In genomic region chr16:86574646-86575045, GRCh38 we compare ENCODE assay signal across 22 cellular contexts. TPM values are rescaled to one million over a fixed set of nuclear protein-coding genes. Genes with fewer than 3 reads are reported as not detected.
"Had no signal": no experiment of that assay in that cellular context is flagged by ENCODE, and none has a peak within 500 bp of the region (broad histone marks: within the 10 kb centered on the region; RNA-seq: fewer than 3 reads in every experiment).

No MANE protein-coding gene starts in this region.

- H3K9me3 Mint-ChIP-seq: activated CD4-positive, alpha-beta T cell treated with anti-CD3 and anti-CD28 coated beads, Interleukin-2, amount 10 ng/mL, durations not matched to agents 24 days and 14 days; activated naive CD4-positive, alpha-beta T cell treated with anti-CD3 and anti-CD28 coated beads, Interleukin-2, amount 50 U/mL, for 72 hours; activated T-cell treated with anti-CD3 and anti-CD28 coated beads, Interleukin-2, amount 50 U/mL, for 72 hours; dendritic cell treated with granulocyte-macrophage colony-stimulating factor and Interleukin-4, amounts not matched to agents 40 ng/mL and 50 ng/mL, for 4 days; immature natural killer cell; stimulated activated naive CD8-positive, alpha-beta T cell treated with anti-CD3 and anti-CD28 coated beads, Interleukin-15, amount 100 ng/mL, for 72 hours; WTC11 had no signal

- H3K4me3 ChIP-seq: lower lobe of right lung, spleen had no signal

- H3K27ac ChIP-seq: foreskin keratinocyte, lower lobe of right lung, neutrophil, spleen had no signal

- H3K9me3 ChIP-seq: lower lobe of right lung, neutrophil, spleen had no signal

- FAIRE-seq: TTC549, urothelium cell line had no signal

- H3K36me3 ChIP-seq: lower lobe of right lung, neutrophil, spleen had no signal

- H3K4me1 ChIP-seq: foreskin keratinocyte had no signal

- H3K27ac Mint-ChIP-seq: activated CD4-positive, alpha-beta T cell treated with anti-CD3 and anti-CD28 coated beads, Interleukin-2, amount 10 ng/mL, durations not matched to agents 24 days and 14 days; activated CD8-positive, alpha-beta T cell treated with anti-CD3 and anti-CD28 coated beads, Interleukin-2, amount 10 ng/mL, durations not matched to agents 7 days and 5 days; activated T-cell treated with anti-CD3 and anti-CD28 coated beads, Interleukin-2, amount 50 U/mL, for 72 hours; dendritic cell treated with granulocyte-macrophage colony-stimulating factor and Interleukin-4, amounts not matched to agents 40 ng/mL and 50 ng/mL, for 4 days; immature natural killer cell; progenitor cell of endocrine pancreas; stimulated activated naive CD8-positive, alpha-beta T cell treated with anti-CD3 and anti-CD28 coated beads, Interleukin-15, amount 100 ng/mL, for 72 hours; WTC11 had no signal

- H3K4me3 Mint-ChIP-seq: activated CD4-positive, alpha-beta T cell treated with anti-CD3 and anti-CD28 coated beads, Interleukin-2, amount 10 ng/mL, durations not matched to agents 24 days and 14 days; activated CD8-positive, alpha-beta T cell treated with anti-CD3 and anti-CD28 coated beads, Interleukin-2, amount 10 ng/mL, durations not matched to agents 7 days and 5 days; activated T-cell treated with anti-CD3 and anti-CD28 coated beads, Interleukin-2, amount 50 U/mL, for 72 hours; dendritic cell treated with granulocyte-macrophage colony-stimulating factor and Interleukin-4, amounts not matched to agents 40 ng/mL and 50 ng/mL, for 4 days had no signal

- ATAC-seq: activated CD8-positive, alpha-beta T cell treated with anti-CD3 and anti-CD28 coated beads, Interleukin-2, amount 10 ng/mL, durations not matched to agents 7 days and 5 days; activated naive CD4-positive, alpha-beta T cell treated with anti-CD3 and anti-CD28 coated beads, Interleukin-2, amount 50 U/mL, for 72 hours; activated T-cell treated with anti-CD3 and anti-CD28 coated beads, Interleukin-2, amount 50 U/mL, for 72 hours; lower lobe of right lung; right cardiac atrium; stimulated activated naive CD8-positive, alpha-beta T cell treated with anti-CD3 and anti-CD28 coated beads, Interleukin-15, amount 100 ng/mL, for 72 hours; WTC11 had no signal

- DNase-seq: activated CD4-positive, alpha-beta T cell treated with anti-CD3 and anti-CD28 coated beads, Interleukin-2, amount 10 ng/mL, durations not matched to agents 24 days and 14 days; activated CD8-positive, alpha-beta memory T cell treated with anti-CD3 and anti-CD28 coated beads, Interleukin-2, amount 50 U/mL, for 4 hours; activated CD8-positive, alpha-beta T cell treated with anti-CD3 and anti-CD28 coated beads, Interleukin-2, amount 10 ng/mL, durations not matched to agents 7 days and 5 days; activated gamma-delta T cell; activated T-cell treated with anti-CD3 and anti-CD28 coated beads, Interleukin-2, amount 50 U/mL, for 72 hours; effector memory CD4-positive, alpha-beta T cell; foreskin keratinocyte; glutamatergic neuron; immature natural killer cell; lower lobe of right lung; right cardiac atrium; spleen; stimulated activated naive CD8-positive, alpha-beta T cell treated with anti-CD3 and anti-CD28 coated beads, Interleukin-15, amount 100 ng/mL, for 72 hours; SW 1271 had no signal

- H3K36me3 Mint-ChIP-seq: immature natural killer cell, WTC11 had no signal

RNA-seq across cellular contexts. Expression of gene FOXL1, which starts 3.7 kb away (rescaled TPM):
- total RNA-seq: activated CD8-positive, alpha-beta T cell treated with anti-CD3 and anti-CD28 coated beads, Interleukin-2, amount 10 ng/mL, durations not matched to agents 7 days and 5 days; activated naive CD4-positive, alpha-beta T cell treated with anti-CD3 and anti-CD28 coated beads, Interleukin-2, amount 50 U/mL, for 72 hours; progenitor cell of endocrine pancreas; spleen; T-helper 2 cell treated with Interferon-gamma antibody and Interleukin-4, amounts not matched to agents 100 ng/mL and 5 ng/mL, for 36 hours had no signal
- polyA plus RNA-seq: immature natural killer cell had no signal

RNA-seq across cellular contexts. Expression of gene FOXC2, which starts 8.0 kb away (rescaled TPM):
- total RNA-seq: activated CD4-positive, alpha-beta T cell treated with anti-CD3 and anti-CD28 coated beads, Interleukin-2, amount 10 ng/mL, durations not matched to agents 24 days and 14 days; activated CD8-positive, alpha-beta T cell treated with anti-CD3 and anti-CD28 coated beads, Interleukin-2, amount 10 ng/mL, durations not matched to agents 7 days and 5 days; activated naive CD4-positive, alpha-beta T cell treated with anti-CD3 and anti-CD28 coated beads, Interleukin-2, amount 50 U/mL, for 72 hours; activated T-cell treated with anti-CD3 and anti-CD28 coated beads, Interleukin-2, amount 50 U/mL, for 72 hours; foreskin keratinocyte; progenitor cell of endocrine pancreas; spleen; T-helper 2 cell treated with Interferon-gamma antibody and Interleukin-4, amounts not matched to agents 100 ng/mL and 5 ng/mL, for 36 hours had no signal
- polyA plus RNA-seq: foreskin keratinocyte, immature natural killer cell had no signal
